ENCODE assay signal across 8 cellular contexts in genomic region chr7:64045301-64046040, GRCh38. TPM values are rescaled to one million over a fixed set of nuclear protein-coding genes. Genes with fewer than 3 reads are reported as not detected.
DNase-seq lines count a peak whose midpoint lies in the region; ATAC-seq and TF ChIP-seq lines count a peak whose summit lies in the region.

Gene ZNF727, plus strand, starts transcription at chr7:64045434. Its CDS starts 188 bp downstream, at chr7:64045622.

- no peak within 1 kb of the TSS for H3K14ac ChIP-seq in H9 (ENCODE audit: insufficient read depth, low read length)

- H2AK5ac ChIP-seq in H9 (ENCODE audit: insufficient read length, low read length), result no peak within 1 kb of the TSS

- H3K18ac ChIP-seq in H9 (ENCODE audit: insufficient read length, low read depth, low read length), result no peak within 1 kb of the TSS

- POLR2A ChIA-PET in CD4-positive, alpha-beta memory T cell (lab: Charles Lee; ENCODE audit: partially characterized antibody), result no interaction called here
- POLR2A ChIA-PET in PC-3 (lab: Charles Lee; ENCODE audit: unreplicated experiment), result no interaction called here

- no peak within 1 kb of the TSS for H2BK12ac ChIP-seq in H9 (ENCODE audit: insufficient read length, low read depth, low read length)

- H4K20me1 ChIP-seq in PC-3 (ENCODE audit: low read length), result no peaks in the 10 kb centered on the region
- H4K20me1 ChIP-seq in H9 (ENCODE audit: control insufficient read depth, insufficient read depth, insufficient read length), result no peaks in the 10 kb centered on the region

- DNase-seq in CD4-positive, alpha-beta memory T cell, result peak in 4 of 5 donors; percentile 1 to 25 (median 14)
- DNase-seq in PC-3, result no peak
- peak; percentile 69 to 96 (median 86) for DNase-seq in head of caudate nucleus
- DNase-seq in sciatic nerve (ENCODE audit: low spot score), result peak; percentile 79
- DNase-seq in H9, result no peak

- intact Hi-C loops in CD4-positive, alpha-beta memory T cell (cut with micrococcal nuclease), result no loop called here
- intact Hi-C loops in PC-3 (cut with micrococcal nuclease) (no loop called here), head of caudate nucleus (cut with DNase I) (no loop called here), sciatic nerve (cut with DNase I) (no loop called here)

- H2AFZ ChIP-seq in PC-3 (ENCODE audit: low read length) (no peak within 1 kb of the TSS), H9 (ENCODE audit: low read length) (no peak within 1 kb of the TSS)

- H3K4ac ChIP-seq in H9 (ENCODE audit: low read depth, low read length), result no peak within 1 kb of the TSS

- no peak within 1 kb of the TSS for H4K5ac ChIP-seq in H9 (ENCODE audit: insufficient read length, low read depth, low read length)

- H3K27me3 Mint-ChIP-seq in CD4-positive, alpha-beta memory T cell, result no peaks in the 10 kb centered on the region
- H3K27me3 Mint-ChIP-seq in H9 (ENCODE audit: low read depth), result peaks cover 2% of the 10 kb centered on the region

- no peaks in the 10 kb centered on the region for H3F3A ChIP-seq in PC-3 (ENCODE audit: low read length, unreplicated experiment)

- peaks cover 0 to 6% (median 0%) of the 10 kb centered on the region in 4 donors for H3K4me1 Mint-ChIP-seq in CD4-positive, alpha-beta memory T cell
- no peaks in the 10 kb centered on the region for H3K4me1 Mint-ChIP-seq in H9

- H3K4me3 ChIP-seq in CD4-positive, alpha-beta memory T cell (ENCODE audit: low read length in 2 of 2), result no peak within 1 kb of the TSS
- no peak within 1 kb of the TSS for H3K4me3 ChIP-seq in PC-3 (ENCODE audit: low read length)

- H3K9ac ChIP-seq in PC-3 (ENCODE audit: low read length), result no peak within 1 kb of the TSS
- no peak within 1 kb of the TSS for H3K9ac ChIP-seq in H9 (ENCODE audit: extremely low read depth, insufficient read length, low read length)

- H4K8ac ChIP-seq in H9 (replicated peaks; ENCODE audit: insufficient read length, low read depth, low read length), result no peak within 1 kb of the TSS

- no CpG with 5 or more reads among the region's 33 CpGs for WGBS in H9 (ENCODE audit: extremely low coverage, insufficient read length, low lambda C conversion rate)

- no peak within 1 kb of the TSS for H2BK20ac ChIP-seq in H9 (ENCODE audit: low read depth, low read length, poor library complexity, severe bottlenecking)

- no peak within 1 kb of the TSS for H3K23ac ChIP-seq in H9 (ENCODE audit: insufficient read length, low read depth, low read length)

- peak within 1 kb of the TSS in 3 of 7 donors; percentile 15 to 56 (median 35) for H3K27ac Mint-ChIP-seq in CD4-positive, alpha-beta memory T cell
- H3K27ac Mint-ChIP-seq in H9, result no peak within 1 kb of the TSS

- peaks cover 3 to 51% (median 28%) of the 10 kb centered on the region in 8 donors for H3K9me3 Mint-ChIP-seq in CD4-positive, alpha-beta memory T cell
- peaks cover 87% of the 10 kb centered on the region in 2 experiments for H3K9me3 Mint-ChIP-seq in H9

- H2BK15ac ChIP-seq in H9 (ENCODE audit: low read depth, low read length), result no peak within 1 kb of the TSS

- no peak within 1 kb of the TSS for H3K4me2 ChIP-seq in PC-3 (ENCODE audit: low read length)
- no peak within 1 kb of the TSS for H3K4me2 ChIP-seq in H9 (ENCODE audit: insufficient read depth, insufficient read length, low read length)

- H3K9me3 ChIP-seq in CD4-positive, alpha-beta memory T cell (ENCODE audit: control insufficient read depth in 1 of 2, low read length in 2 of 2), result peaks cover 0 to 4% of the 10 kb centered on the region in 2 donors
- H3K9me3 ChIP-seq in PC-3 (ENCODE audit: low read length), result peaks cover 7% of the 10 kb centered on the region; the same call in 1 of the 2 replicates
- H3K9me3 ChIP-seq in H9 (ENCODE audit: control insufficient read depth, low read depth, low read length), result peaks cover 64% of the 10 kb centered on the region

- H3K27me3 ChIP-seq in CD4-positive, alpha-beta memory T cell (ENCODE audit: insufficient read depth, low read length), result no peaks in the 10 kb centered on the region
- H3K27me3 ChIP-seq in PC-3 (ENCODE audit: low read length), result no peaks in the 10 kb centered on the region
- H3K27me3 ChIP-seq in H9 (ENCODE audit: insufficient read depth, low read length), result no peaks in the 10 kb centered on the region

- H3K4me1 ChIP-seq in CD4-positive, alpha-beta memory T cell (ENCODE audit: insufficient read depth, low read length), result no peaks in the 10 kb centered on the region
- H3K4me1 ChIP-seq in PC-3 (ENCODE audit: insufficient read depth, low read length) (no peaks in the 10 kb centered on the region), H9 (ENCODE audit: insufficient read depth, low read length) (no peaks in the 10 kb centered on the region)

- TF ChIP-seq CTCF in PC-3 (conservative IDR thresholded peaks at IDR 0.05; ENCODE audit: low read depth, low read length) (no peak), H9 (conservative IDR thresholded peaks at IDR 0.05) (no peak)

- peaks cover 0 to 5% of the 10 kb centered on the region in 2 donors for H3K36me3 Mint-ChIP-seq in CD4-positive, alpha-beta memory T cell
- H3K36me3 Mint-ChIP-seq in H9 (ENCODE audit: insufficient read depth in 1 of 3, low read depth in 3 of 3), result peaks cover 11 to 21% (median 16%) of the 10 kb centered on the region in 3 experiments

- no peak within 1 kb of the TSS for H4K91ac ChIP-seq in H9 (ENCODE audit: insufficient read length, low read depth, low read length)

- H2BK5ac ChIP-seq in H9 (ENCODE audit: insufficient read length, low read length), result no peak within 1 kb of the TSS

- H3K36me3 ChIP-seq in CD4-positive, alpha-beta memory T cell (ENCODE audit: insufficient read depth, low read length), result no peaks in the 10 kb centered on the region
- no peaks in the 10 kb centered on the region for H3K36me3 ChIP-seq in PC-3 (ENCODE audit: low read depth, low read length)

- no peaks in the 10 kb centered on the region for H3K79me1 ChIP-seq in H9 (ENCODE audit: insufficient read depth, low read depth, low read length, poor library complexity, severe bottlenecking)

- H3T11ph ChIP-seq in H9 (ENCODE audit: low read length), result no peak within 1 kb of the TSS

- no peaks in the 10 kb centered on the region for H3K23me2 ChIP-seq in H9 (ENCODE audit: insufficient read length, low read depth, low read length, poor library complexity, severe bottlenecking)

- H3K56ac ChIP-seq in H9 (ENCODE audit: insufficient read length, low read depth, low read length), result no peak within 1 kb of the TSS

- no peaks in the 10 kb centered on the region for H3K9me2 ChIP-seq in PC-3 (replicated peaks; ENCODE audit: low read length)

- no peak within 1 kb of the TSS for H2BK120ac ChIP-seq in H9 (ENCODE audit: low read depth, low read length, poor library complexity, severe bottlenecking)

- ATAC-seq in PC-3 (peak; percentile 59), sciatic nerve (peak; percentile 99), GM19397 (IDR thresholded peaks at IDR 0.05; ENCODE audit: unreplicated experiment) (no peak), GM18520 (IDR thresholded peaks at IDR 0.05; ENCODE audit: unreplicated experiment) (no peak), GM21717 (IDR thresholded peaks at IDR 0.05; ENCODE audit: unreplicated experiment) (no peak)

- H3K79me2 ChIP-seq in PC-3 (ENCODE audit: low read length) (no peaks in the 10 kb centered on the region), H9 (ENCODE audit: insufficient read depth, low read length) (no peaks in the 10 kb centered on the region)

- TSS peak; percentile 32 for BruUV-seq in PC-3 (replicated peaks; lab: Mats Ljungman, UMichigan)

- H3K27ac ChIP-seq in CD4-positive, alpha-beta memory T cell (ENCODE audit: low read depth, low read length), result no peak within 1 kb of the TSS
- H3K27ac ChIP-seq in PC-3 (ENCODE audit: low read length) (no peak within 1 kb of the TSS), H9 (ENCODE audit: insufficient read length, low read depth, low read length) (no peak within 1 kb of the TSS)

- CTCF ChIA-PET in CD4-positive, alpha-beta memory T cell (lab: Charles Lee; ENCODE audit: partially characterized antibody), result no interaction called here
- CTCF ChIA-PET in PC-3 (lab: Charles Lee), result no interaction called here

- peak within 1 kb of the TSS; percentile 46 to 74 (median 60) for H3K4me3 Mint-ChIP-seq in CD4-positive, alpha-beta memory T cell
- H3K4me3 Mint-ChIP-seq in H9, result no peak within 1 kb of the TSS

RNA-seq across cellular contexts. Expression of gene ZNF727, which starts in this region (rescaled TPM):
- under 1 TPM; 0.20 to 0.25 TPM for total RNA-seq in CD4-positive, alpha-beta memory T cell
- not detected for polyA plus RNA-seq in CD4-positive, alpha-beta memory T cell
- total RNA-seq in PC-3 (2014; rRNA removed), result 0.07 TPM in 1 of 2 replicates, not detected in the other
- total RNA-seq in sciatic nerve, result 6.8 TPM
- not detected in 2 replicates for total RNA-seq in H9 (2021)

Comparison
In these comparisons a context has a peak if more than half of its experiments do, and no peak if none do; other contexts are left out.
1. Peak in DNase-seq in CD4-positive, alpha-beta memory T cell; RNA of the gene not detected or under 1 TPM.
2. Peak in ATAC-seq in PC-3; RNA of the gene not detected or under 1 TPM.
3. DNase-seq: peak in head of caudate nucleus (42 of 42) and sciatic nerve (single experiment); none in PC-3 (single experiment) and H9 (single experiment).
4. H3K4me3 Mint-ChIP-seq: peak in CD4-positive, alpha-beta memory T cell (8 of 8); none in H9 (0 of 2).